Comparison of ENCODE assay signal across 30 cellular contexts in the genomic region with DNA sequence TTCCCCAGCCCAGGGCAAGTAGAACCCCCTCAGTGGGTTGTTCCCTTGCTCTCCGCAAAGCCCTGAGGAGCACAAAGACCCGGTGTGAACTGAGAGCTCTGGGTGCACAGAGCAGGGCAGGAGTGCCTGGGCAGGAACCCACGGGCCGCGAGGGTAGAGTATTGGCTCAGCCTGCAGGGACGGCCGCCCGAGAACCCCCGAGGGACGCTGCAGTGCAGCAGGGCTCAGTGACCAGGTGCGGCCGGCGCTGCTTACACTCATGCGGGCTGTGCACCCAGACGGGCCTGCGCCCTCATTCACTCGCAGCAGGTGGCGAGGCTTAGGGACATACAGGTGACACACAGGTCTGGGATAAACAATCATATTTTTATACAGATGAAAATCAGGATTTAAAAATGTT. TPM values are rescaled to one million over a fixed set of nuclear protein-coding genes. Genes with fewer than 3 reads are reported as not detected.
"Had no signal": no experiment of that assay in that cellular context is flagged by ENCODE, and none has a peak within 500 bp of the region (broad histone marks: within the 10 kb centered on the region; RNA-seq: fewer than 3 reads in every experiment).

No MANE protein-coding gene starts in this region.

- DNase-seq: activated CD4-positive, alpha-beta memory T cell treated with anti-CD3 and anti-CD28 coated beads, Interleukin-2, amount 10 ng/mL, durations not matched to agents 7 days and 5 days; activated CD4-positive, alpha-beta T cell treated with anti-CD3 and anti-CD28 coated beads for 1 hour; activated CD4-positive, alpha-beta T cell treated with anti-CD3 and anti-CD28 coated beads for 4 hours; activated CD4-positive, alpha-beta T cell treated with anti-CD3 and anti-CD28 coated beads, Interleukin-2, amount 10 ng/mL, durations not matched to agents 7 days and 5 days; activated CD4-positive, alpha-beta T cell treated with anti-CD3 and anti-CD28 coated beads, Interleukin-2, amount 50 U/mL, for 4 hours; activated CD4-positive, CD25-positive, alpha-beta regulatory T cell; activated CD8-positive, alpha-beta memory T cell treated with anti-CD3 and anti-CD28 coated beads, Interleukin-2, amount 50 U/mL, for 48 hours; activated effector memory CD4-positive, alpha-beta T cell treated with Interleukin-2 at 50 U/mL for 16 hours; activated gamma-delta T cell treated with Interleukin-2 at 50 U/mL for 16 hours; activated naive CD4-positive, alpha-beta T cell treated with anti-CD3 and anti-CD28 coated beads, Interleukin-2, amount 50 U/mL, for 16 hours; activated naive CD4-positive, alpha-beta T cell treated with Interleukin-2 at 50 U/mL for 16 hours; activated T-cell treated with anti-CD3 and anti-CD28 coated beads for 4 hours; activated T-cell treated with anti-CD3 and anti-CD28 coated beads, Interleukin-2, amount 50 U/mL, for 4 hours; amniotic stem cell; anterior cingulate cortex; brain microvascular endothelial cell; caudate nucleus; cortex of kidney; dermis blood vessel endothelial cell; effector CD4-positive, alpha-beta T cell; effector memory CD8-positive, alpha-beta T cell; erythroblast; esophagus squamous epithelium; foreskin melanocyte; heart left ventricle; T-helper 1 cell; T-helper 17 cell had no signal

- H3K27me3 ChIP-seq: brain microvascular endothelial cell, heart left ventricle had no signal

- H3K27ac ChIP-seq: brain microvascular endothelial cell, esophagus squamous epithelium, heart left ventricle had no signal

- H3K9me3 ChIP-seq: esophagus squamous epithelium, heart left ventricle had no signal

- H3K4me3 ChIP-seq: esophagus squamous epithelium, heart left ventricle had no signal

- H3K36me3 ChIP-seq: brain microvascular endothelial cell, esophagus squamous epithelium, heart left ventricle had no signal

- ATAC-seq: activated T-cell treated with anti-CD3 and anti-CD28 coated beads, Interleukin-2, amount 50 U/mL, for 4 hours; activated T-helper 17 cell treated with anti-CD3 and anti-CD28 coated beads, Interleukin-2, amount 50 U/mL, for 72 hours; effector memory CD8-positive, alpha-beta T cell; T-helper 17 cell had no signal

- H3K4me1 ChIP-seq: esophagus squamous epithelium had no signal

- FAIRE-seq: astrocyte, colon had no signal

RNA-seq across cellular contexts. Expression of a gene that starts 51.9 kb away (rescaled TPM):
- total RNA-seq: activated CD4-positive, alpha-beta memory T cell treated with anti-CD3 and anti-CD28 coated beads, Interleukin-2, amount 10 ng/mL, durations not matched to agents 7 days and 5 days; activated CD4-positive, alpha-beta T cell treated with anti-CD3 and anti-CD28 coated beads, Interleukin-2, amount 10 ng/mL, durations not matched to agents 7 days and 5 days; activated T-helper 17 cell treated with anti-CD3 and anti-CD28 coated beads, Interleukin-2, amount 50 U/mL, for 72 hours had no signal
